Comparison of ENCODE assay signal across 14 cellular contexts in genomic region chr4:190106611-190107480, GRCh38. TPM values are rescaled to one million over a fixed set of nuclear protein-coding genes. Genes with fewer than 3 reads are reported as not detected.
DNase-seq lines count a peak whose midpoint lies in the region; ATAC-seq and TF ChIP-seq lines count a peak whose summit lies in the region.
"Not testable (repeated sequence)": the region's sequence is repeated elsewhere in the genome, so short reads cannot be mapped to it uniquely, and the experiment has no call there.
"Had no signal": no experiment of that assay in that cellular context is flagged by ENCODE, and none has a peak within 500 bp of the region (broad histone marks: within the 10 kb centered on the region; RNA-seq: fewer than 3 reads in every experiment).

No MANE protein-coding gene starts in this region.

- not testable (repeated sequence) for H3K36me3 Mint-ChIP-seq in H9 (ENCODE audit: insufficient read depth in 1 of 3, low read depth in 3 of 3)

- not testable (repeated sequence) for H3K56ac ChIP-seq in H9 (ENCODE audit: insufficient read length, low read depth, low read length)

- H3K9me3 Mint-ChIP-seq in H9, result not testable (repeated sequence)

- not testable (repeated sequence) for H4K20me1 ChIP-seq in H9 (ENCODE audit: control insufficient read depth, insufficient read depth, insufficient read length); MM.1S (ENCODE audit: insufficient read depth, low read length)

- not testable (repeated sequence) for H3K4me1 ChIP-seq in H9 (ENCODE audit: insufficient read depth, low read length); MM.1S (ENCODE audit: low read length); colonic mucosa; right atrium auricular region; upper lobe of right lung

- H3K23me2 ChIP-seq in H9 (ENCODE audit: insufficient read length, low read depth, low read length, poor library complexity, severe bottlenecking), result not testable (repeated sequence)

- not testable (repeated sequence) for H2BK5ac ChIP-seq in H9 (ENCODE audit: insufficient read length, low read length)

- H3K23ac ChIP-seq in H9 (ENCODE audit: insufficient read length, low read depth, low read length), result not testable (repeated sequence)

- H3K79me1 ChIP-seq in H9 (ENCODE audit: insufficient read depth, low read depth, low read length, poor library complexity, severe bottlenecking), result not testable (repeated sequence)

- not testable (repeated sequence) for H3K79me2 ChIP-seq in H9 (ENCODE audit: insufficient read depth, low read length); MM.1S (ENCODE audit: low read length)

- not testable (repeated sequence) for H4K5ac ChIP-seq in H9 (ENCODE audit: insufficient read length, low read depth, low read length)

- H3K27me3 Mint-ChIP-seq in H9 (ENCODE audit: low read depth), result not testable (repeated sequence)

- intact Hi-C loops in colonic mucosa (cut with DNase I); upper lobe of right lung (cut with DNase I): not testable (repeated sequence)

- not testable (repeated sequence) for H3K14ac ChIP-seq in H9 (ENCODE audit: insufficient read depth, low read length)

- H3F3A ChIP-seq in MM.1S (ENCODE audit: insufficient read depth, low read length), result not testable (repeated sequence)

- not testable (repeated sequence) for H3K27ac Mint-ChIP-seq in H9

- not testable (repeated sequence) for ATAC-seq in upper lobe of right lung

- peak; percentile 20 for DNase-seq in H9
- DNase-seq in MM.1S, result peak; percentile 3
- peak; percentile 13 for DNase-seq in activated CD8-positive, alpha-beta memory T cell treated with anti-CD3 and anti-CD28 coated beads, Interleukin-2, amount 50 U/mL, for 4 hours
- DNase-seq in colonic mucosa, result peak; percentile 16
- DNase-seq in right atrium auricular region (ENCODE audit: low spot score), result peak; percentile 64
- peak; percentile 15 for DNase-seq in mucosa of gallbladder (ENCODE audit: low spot score)
- DNase-seq in renal cortical epithelial cell (ENCODE audit: low read depth), result peak; percentile 2
- DNase-seq in upper lobe of right lung, result peak; percentile 43

- not testable (repeated sequence) for TF ChIP-seq CTCF in H9 (conservative IDR thresholded peaks at IDR 0.05); MM.1S (IDR thresholded peaks at IDR 0.05; ENCODE audit: low read length); colonic mucosa (IDR thresholded peaks at IDR 0.05); right atrium auricular region (IDR thresholded peaks at IDR 0.05); upper lobe of right lung (IDR thresholded peaks at IDR 0.05)

- peak overlapping the region; percentile 76 for H2BK20ac ChIP-seq in H9 (ENCODE audit: low read depth, low read length, poor library complexity, severe bottlenecking)

- not testable (repeated sequence) for H3K4me1 Mint-ChIP-seq in H9

- H3K27ac ChIP-seq in H9 (ENCODE audit: insufficient read length, low read depth, low read length); MM.1S (ENCODE audit: low read length); colonic mucosa; right atrium auricular region; upper lobe of right lung: not testable (repeated sequence)

- not testable (repeated sequence) for H3K18ac ChIP-seq in H9 (ENCODE audit: insufficient read length, low read depth, low read length)

- not testable (repeated sequence) for H3K4ac ChIP-seq in H9 (ENCODE audit: low read depth, low read length)

- not testable (repeated sequence) for H3T11ph ChIP-seq in H9 (ENCODE audit: low read length)

- H3K9me3 ChIP-seq in H9 (ENCODE audit: control insufficient read depth, low read depth, low read length), result peaks cover 64% of the 10 kb centered on the region
- not testable (repeated sequence) for H3K9me3 ChIP-seq in MM.1S (replicated peaks; ENCODE audit: insufficient read depth, low read length); colonic mucosa; right atrium auricular region; upper lobe of right lung

- not testable (repeated sequence) for H2AK5ac ChIP-seq in H9 (ENCODE audit: insufficient read length, low read length)

- not testable (repeated sequence) for H3K9me2 ChIP-seq in MM.1S (replicated peaks; ENCODE audit: insufficient read depth, low read length)

- H2BK12ac ChIP-seq in H9 (ENCODE audit: insufficient read length, low read depth, low read length), result not testable (repeated sequence)

- not testable (repeated sequence) for H4K8ac ChIP-seq in H9 (replicated peaks; ENCODE audit: insufficient read length, low read depth, low read length)

- not testable (repeated sequence) for H3K9ac ChIP-seq in H9 (ENCODE audit: extremely low read depth, insufficient read length, low read length); MM.1S (ENCODE audit: low read length); colonic mucosa (ENCODE audit: low read depth in 2 of 2, low read length in 2 of 2)

- H3K4me3 Mint-ChIP-seq in H9, result not testable (repeated sequence)

- not testable (repeated sequence) for H3K27me3 ChIP-seq in H9 (ENCODE audit: insufficient read depth, low read length); MM.1S (replicated peaks; ENCODE audit: insufficient read depth, low read length); colonic mucosa; right atrium auricular region; upper lobe of right lung

- not testable (repeated sequence) for H2BK120ac ChIP-seq in H9 (ENCODE audit: low read depth, low read length, poor library complexity, severe bottlenecking)

- H4K91ac ChIP-seq in H9 (ENCODE audit: insufficient read length, low read depth, low read length), result not testable (repeated sequence)

- not testable (repeated sequence) for H3K36me3 ChIP-seq in MM.1S (replicated peaks; ENCODE audit: insufficient read depth, low read length); colonic mucosa; right atrium auricular region; upper lobe of right lung

- not testable (repeated sequence) for H3K4me2 ChIP-seq in H9 (ENCODE audit: insufficient read depth, insufficient read length, low read length); MM.1S (ENCODE audit: low read depth, low read length)

- H3K4me3 ChIP-seq in MM.1S (ENCODE audit: low read length); colonic mucosa; right atrium auricular region; upper lobe of right lung: not testable (repeated sequence)

- not testable (repeated sequence) for H2AFZ ChIP-seq in H9 (ENCODE audit: low read length); MM.1S (ENCODE audit: low read length)

- WGBS in H9 (ENCODE audit: extremely low coverage, insufficient read length, low lambda C conversion rate), result no CpG with 5 or more reads among the region's 7 CpGs

- H2BK15ac ChIP-seq in H9 (ENCODE audit: low read depth, low read length), result not testable (repeated sequence)

RNA-seq across cellular contexts. Expression of gene DBET, which starts 42.5 kb away (rescaled TPM):
- total RNA-seq in H9 (2021) (not detected in 2 replicates), colonic mucosa (not detected), right atrium auricular region (not detected), mucosa of gallbladder (not detected), renal cortical epithelial cell (not detected in 2 replicates), upper lobe of right lung (not detected)
- total RNA-seq: CD4-positive, alpha-beta T cell; G401; H4; LHCN-M2; Peyer's patch; Right ventricle myocardium superior had no signal

Comparison
In these comparisons a context has a peak if more than half of its experiments do, and no peak if none do; other contexts are left out.
1. DNase-seq: peak in every context shown above with its lines; median percentile 64 in right atrium auricular region; 43 in upper lobe of right lung; 20 in H9; 16 in colonic mucosa; 15 in mucosa of gallbladder; 13 in activated CD8-positive, alpha-beta memory T cell treated with anti-CD3 and anti-CD28 coated beads, Interleukin-2, amount 50 U/mL, for 4 hours; 3 in MM.1S; 2 in renal cortical epithelial cell.